ENCODE assay signal across 1 cellular context in genomic region chr1:10508511-10508951, GRCh38.
TF ChIP-seq lines count a peak whose summit lies in the region.

No MANE protein-coding gene starts in this region.

TF ChIP-seq in H1, 55 proteins besides CTCF, POLR2A, EP300 and RAD21 (continued from another document):
- no peak for TF ChIP-seq ATF2 (IDR thresholded peaks at IDR 0.05; ENCODE audit: low read length)
- no peak for TF ChIP-seq KDM4A (IDR thresholded peaks at IDR 0.05; ENCODE audit: low read depth, low read length, severe bottlenecking)
- TF ChIP-seq MAX (IDR thresholded peaks at IDR 0.05) = peak; percentile 43; the same call in 1 of the 2 replicates
- 0 out of 2 replicates have a peak, but pooled peaks have one; percentile 52 for TF ChIP-seq RBBP5 (IDR thresholded peaks at IDR 0.05; ENCODE audit: borderline replicate concordance, low read depth, low read length)
- TF ChIP-seq EGR1 (IDR thresholded peaks at IDR 0.05; ENCODE audit: borderline replicate concordance, low read depth, low read length) = 0 out of 2 replicates have a peak, but pooled peaks have one; percentile 8
- no peak for TF ChIP-seq BCL11A (IDR thresholded peaks at IDR 0.05; ENCODE audit: low read depth in 2 of 2, low read length in 2 of 2)
- peak; percentile 57 to 74; a peak in 2 of 4 replicates for TF ChIP-seq SIN3A (conservative IDR thresholded peaks at IDR 0.05 in 1 of 2, IDR thresholded peaks at IDR 0.05 in 1 of 2; ENCODE audit: low read depth in 1 of 2, low read length in 2 of 2)
- TF ChIP-seq SP1 (IDR thresholded peaks at IDR 0.05; ENCODE audit: low read depth, low read length) = 0 out of 2 replicates have a peak, but pooled peaks have one; percentile 44
- no peak for TF ChIP-seq POLR2AphosphoS5 (IDR thresholded peaks at IDR 0.05; ENCODE audit: low read depth, low read length)
- no peak for TF ChIP-seq TAF7 (optimal IDR thresholded peaks at IDR 0.05; ENCODE audit: borderline replicate concordance, low read depth, low read length)
- no peak for TF ChIP-seq CTBP2 (IDR thresholded peaks at IDR 0.05; ENCODE audit: borderline replicate concordance, insufficient read depth, insufficient read length, low read length)
TF ChIP-seq in H1: peak in this region for 8.
